ENCODE assay signal across 1 cellular context in the genomic region with DNA sequence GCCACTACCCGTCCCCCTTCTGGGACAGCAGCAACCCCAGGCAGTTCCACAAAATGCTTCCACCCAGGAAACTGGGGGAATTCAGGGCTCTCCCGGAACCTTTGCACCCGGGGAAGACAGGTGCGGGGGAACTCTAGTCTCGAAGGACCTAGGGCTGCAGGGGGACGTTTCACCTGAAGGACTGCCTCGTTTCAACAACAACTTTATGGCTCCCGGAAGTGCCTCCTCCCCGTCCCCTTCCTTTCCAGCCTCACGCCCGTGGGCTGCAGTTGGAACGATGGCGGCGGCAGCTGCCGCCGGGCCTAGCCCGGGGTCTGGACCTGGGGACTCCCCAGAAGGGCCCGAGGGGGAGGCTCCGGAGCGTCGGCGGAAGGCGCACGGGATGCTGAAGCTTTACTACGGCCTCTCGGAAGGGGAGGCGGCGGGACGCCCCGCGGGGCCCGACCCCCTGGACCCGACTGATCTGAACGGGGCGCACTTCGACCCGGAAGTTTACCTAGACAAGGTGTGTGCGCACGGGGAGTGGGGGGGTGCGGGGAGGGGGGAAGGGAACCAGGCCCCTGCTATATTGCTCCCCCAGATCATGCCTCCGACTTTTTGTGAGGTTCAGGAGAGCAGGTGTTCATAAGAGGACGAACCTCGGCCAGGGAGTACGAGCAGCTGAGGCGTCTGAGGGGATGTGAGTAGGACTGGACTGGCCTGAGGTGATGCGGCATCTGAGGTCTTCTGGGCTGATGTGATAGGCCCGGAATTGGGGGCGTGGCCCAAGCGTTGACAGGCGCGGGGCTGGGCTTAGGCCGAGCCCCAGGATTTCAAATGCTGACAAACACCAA.
A peak's percentile ranks its signal among the peaks of the same experiment; 100 is the strongest.
TF ChIP-seq lines count a peak whose summit lies in the region.

A gene (plus strand): TSS at position 241 of the 833 bp plus-strand sequence. CDS start 37 bp downstream, at position 278.

TF ChIP-seq in K562, 482 proteins besides CTCF, POLR2A, EP300 and RAD21 (continued from another document):
- TF ChIP-seq, protein P1, sequence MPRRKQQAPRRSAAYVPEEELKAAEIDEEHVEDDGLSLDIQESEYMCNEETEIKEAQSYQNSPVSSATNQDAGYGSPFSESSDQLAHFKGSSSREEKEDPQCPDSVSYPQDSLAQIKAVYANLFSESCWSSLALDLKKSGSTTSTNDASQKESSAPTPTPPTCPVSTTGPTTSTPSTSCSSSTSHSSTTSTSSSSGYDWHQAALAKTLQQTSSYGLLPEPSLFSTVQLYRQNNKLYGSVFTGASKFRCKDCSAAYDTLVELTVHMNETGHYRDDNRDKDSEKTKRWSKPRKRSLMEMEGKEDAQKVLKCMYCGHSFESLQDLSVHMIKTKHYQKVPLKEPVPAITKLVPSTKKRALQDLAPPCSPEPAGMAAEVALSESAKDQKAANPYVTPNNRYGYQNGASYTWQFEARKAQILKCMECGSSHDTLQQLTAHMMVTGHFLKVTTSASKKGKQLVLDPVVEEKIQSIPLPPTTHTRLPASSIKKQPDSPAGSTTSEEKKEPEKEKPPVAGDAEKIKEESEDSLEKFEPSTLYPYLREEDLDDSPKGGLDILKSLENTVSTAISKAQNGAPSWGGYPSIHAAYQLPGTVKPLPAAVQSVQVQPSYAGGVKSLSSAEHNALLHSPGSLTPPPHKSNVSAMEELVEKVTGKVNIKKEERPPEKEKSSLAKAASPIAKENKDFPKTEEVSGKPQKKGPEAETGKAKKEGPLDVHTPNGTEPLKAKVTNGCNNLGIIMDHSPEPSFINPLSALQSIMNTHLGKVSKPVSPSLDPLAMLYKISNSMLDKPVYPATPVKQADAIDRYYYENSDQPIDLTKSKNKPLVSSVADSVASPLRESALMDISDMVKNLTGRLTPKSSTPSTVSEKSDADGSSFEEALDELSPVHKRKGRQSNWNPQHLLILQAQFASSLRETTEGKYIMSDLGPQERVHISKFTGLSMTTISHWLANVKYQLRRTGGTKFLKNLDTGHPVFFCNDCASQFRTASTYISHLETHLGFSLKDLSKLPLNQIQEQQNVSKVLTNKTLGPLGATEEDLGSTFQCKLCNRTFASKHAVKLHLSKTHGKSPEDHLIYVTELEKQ (CRISPR knock-in tag; IDR thresholded peaks at IDR 0.05) = no peak; the same call in 1 of the 2 replicates
- TF ChIP-seq MBD2 (IDR thresholded peaks at IDR 0.05; ENCODE audit: borderline replicate concordance, low read depth) (peak; percentile 85), ZFP36 (IDR thresholded peaks at IDR 0.05; ENCODE audit: low read depth, low read length, partially characterized antibody) (peak; percentile 41), SRSF1 (IDR thresholded peaks at IDR 0.05; ENCODE audit: low read depth, low read length) (no peak), RBM34 (IDR thresholded peaks at IDR 0.05; ENCODE audit: borderline replicate concordance, insufficient read depth, low read length) (no peak), SREBF1 (IDR thresholded peaks at IDR 0.05; ENCODE audit: borderline replicate concordance, low read depth, low read length) (no peak), TGIF2 (CRISPR knock-in tag; IDR thresholded peaks at IDR 0.05) (no peak), ZNF41 (CRISPR knock-in tag; conservative IDR thresholded peaks at IDR 0.05) (no peak)
- TF ChIP-seq, protein P2, sequence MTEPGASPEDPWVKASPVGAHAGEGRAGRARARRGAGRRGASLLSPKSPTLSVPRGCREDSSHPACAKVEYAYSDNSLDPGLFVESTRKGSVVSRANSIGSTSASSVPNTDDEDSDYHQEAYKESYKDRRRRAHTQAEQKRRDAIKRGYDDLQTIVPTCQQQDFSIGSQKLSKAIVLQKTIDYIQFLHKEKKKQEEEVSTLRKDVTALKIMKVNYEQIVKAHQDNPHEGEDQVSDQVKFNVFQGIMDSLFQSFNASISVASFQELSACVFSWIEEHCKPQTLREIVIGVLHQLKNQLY (CRISPR knock-in tag; conservative IDR thresholded peaks at IDR 0.05) = 0 out of 4 replicates have a peak, but pooled peaks of 1 of the 2 experiments have one; percentile 37
- TF ChIP-seq, protein P3, sequence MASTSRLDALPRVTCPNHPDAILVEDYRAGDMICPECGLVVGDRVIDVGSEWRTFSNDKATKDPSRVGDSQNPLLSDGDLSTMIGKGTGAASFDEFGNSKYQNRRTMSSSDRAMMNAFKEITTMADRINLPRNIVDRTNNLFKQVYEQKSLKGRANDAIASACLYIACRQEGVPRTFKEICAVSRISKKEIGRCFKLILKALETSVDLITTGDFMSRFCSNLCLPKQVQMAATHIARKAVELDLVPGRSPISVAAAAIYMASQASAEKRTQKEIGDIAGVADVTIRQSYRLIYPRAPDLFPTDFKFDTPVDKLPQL (IDR thresholded peaks at IDR 0.05; ENCODE audit: extremely low read depth, insufficient read length) = peak; percentile 43
- TF ChIP-seq, protein P4, sequence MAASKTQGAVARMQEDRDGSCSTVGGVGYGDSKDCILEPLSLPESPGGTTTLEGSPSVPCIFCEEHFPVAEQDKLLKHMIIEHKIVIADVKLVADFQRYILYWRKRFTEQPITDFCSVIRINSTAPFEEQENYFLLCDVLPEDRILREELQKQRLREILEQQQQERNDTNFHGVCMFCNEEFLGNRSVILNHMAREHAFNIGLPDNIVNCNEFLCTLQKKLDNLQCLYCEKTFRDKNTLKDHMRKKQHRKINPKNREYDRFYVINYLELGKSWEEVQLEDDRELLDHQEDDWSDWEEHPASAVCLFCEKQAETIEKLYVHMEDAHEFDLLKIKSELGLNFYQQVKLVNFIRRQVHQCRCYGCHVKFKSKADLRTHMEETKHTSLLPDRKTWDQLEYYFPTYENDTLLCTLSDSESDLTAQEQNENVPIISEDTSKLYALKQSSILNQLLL (CRISPR knock-in tag; IDR thresholded peaks at IDR 0.05; ENCODE audit: borderline replicate concordance) = no peak
